In the genomic region with DNA sequence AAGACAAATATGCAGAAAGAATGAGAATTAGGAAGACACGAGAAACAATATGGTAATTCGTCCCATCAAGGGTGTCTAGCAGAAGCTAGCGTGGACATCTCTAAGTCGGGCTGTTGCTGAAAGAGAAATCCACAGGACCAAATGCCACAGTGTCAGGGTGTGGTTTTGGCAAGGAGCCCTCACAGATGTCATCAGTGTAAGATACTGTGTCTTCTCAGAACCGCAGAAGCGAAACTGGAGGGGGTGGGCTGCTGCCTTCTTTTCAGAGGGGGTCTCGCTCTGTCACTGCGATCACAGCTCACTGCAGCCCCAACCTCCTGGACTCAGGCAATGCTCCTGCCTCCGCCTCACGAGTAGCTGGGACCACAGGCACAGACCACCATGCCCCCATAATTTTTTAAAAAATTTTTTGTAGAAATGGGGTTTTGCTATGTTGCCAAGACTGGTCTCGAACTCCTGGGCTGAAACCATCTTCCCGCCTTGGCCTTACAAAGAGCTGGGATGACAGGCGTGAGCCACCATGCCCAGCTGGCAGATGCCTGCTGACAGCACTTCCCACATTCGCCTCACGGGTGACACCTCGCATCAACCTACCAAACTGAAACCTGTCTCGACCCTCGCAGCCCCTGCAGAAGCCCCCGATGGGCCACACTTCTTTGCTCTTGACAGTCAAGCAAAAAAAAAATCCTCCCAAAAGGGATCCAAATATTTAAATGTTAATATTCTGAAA, we compare ENCODE assay signal across 1 cellular context.
TF ChIP-seq lines count a peak whose summit lies in the region.

No MANE protein-coding gene starts in this region.

TF ChIP-seq in WTC11, 78 proteins besides CTCF, POLR2A, EP300 and RAD21 (continued from another document):
- TF ChIP-seq, protein P1, sequence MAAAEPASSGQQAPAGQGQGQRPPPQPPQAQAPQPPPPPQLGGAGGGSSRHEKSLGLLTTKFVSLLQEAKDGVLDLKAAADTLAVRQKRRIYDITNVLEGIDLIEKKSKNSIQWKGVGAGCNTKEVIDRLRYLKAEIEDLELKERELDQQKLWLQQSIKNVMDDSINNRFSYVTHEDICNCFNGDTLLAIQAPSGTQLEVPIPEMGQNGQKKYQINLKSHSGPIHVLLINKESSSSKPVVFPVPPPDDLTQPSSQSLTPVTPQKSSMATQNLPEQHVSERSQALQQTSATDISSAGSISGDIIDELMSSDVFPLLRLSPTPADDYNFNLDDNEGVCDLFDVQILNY (CRISPR knock-in tag; IDR thresholded peaks at IDR 0.05): no peak
- TF ChIP-seq CBFB (CRISPR knock-in tag; IDR thresholded peaks at IDR 0.05; ENCODE audit: low read depth) (no peak), NFE2L1 (CRISPR knock-in tag; IDR thresholded peaks at IDR 0.05) (no peak), ZNF423 (CRISPR knock-in tag; IDR thresholded peaks at IDR 0.05) (no peak), RORB (CRISPR knock-in tag; IDR thresholded peaks at IDR 0.05) (no peak)
- TF ChIP-seq, protein P2, sequence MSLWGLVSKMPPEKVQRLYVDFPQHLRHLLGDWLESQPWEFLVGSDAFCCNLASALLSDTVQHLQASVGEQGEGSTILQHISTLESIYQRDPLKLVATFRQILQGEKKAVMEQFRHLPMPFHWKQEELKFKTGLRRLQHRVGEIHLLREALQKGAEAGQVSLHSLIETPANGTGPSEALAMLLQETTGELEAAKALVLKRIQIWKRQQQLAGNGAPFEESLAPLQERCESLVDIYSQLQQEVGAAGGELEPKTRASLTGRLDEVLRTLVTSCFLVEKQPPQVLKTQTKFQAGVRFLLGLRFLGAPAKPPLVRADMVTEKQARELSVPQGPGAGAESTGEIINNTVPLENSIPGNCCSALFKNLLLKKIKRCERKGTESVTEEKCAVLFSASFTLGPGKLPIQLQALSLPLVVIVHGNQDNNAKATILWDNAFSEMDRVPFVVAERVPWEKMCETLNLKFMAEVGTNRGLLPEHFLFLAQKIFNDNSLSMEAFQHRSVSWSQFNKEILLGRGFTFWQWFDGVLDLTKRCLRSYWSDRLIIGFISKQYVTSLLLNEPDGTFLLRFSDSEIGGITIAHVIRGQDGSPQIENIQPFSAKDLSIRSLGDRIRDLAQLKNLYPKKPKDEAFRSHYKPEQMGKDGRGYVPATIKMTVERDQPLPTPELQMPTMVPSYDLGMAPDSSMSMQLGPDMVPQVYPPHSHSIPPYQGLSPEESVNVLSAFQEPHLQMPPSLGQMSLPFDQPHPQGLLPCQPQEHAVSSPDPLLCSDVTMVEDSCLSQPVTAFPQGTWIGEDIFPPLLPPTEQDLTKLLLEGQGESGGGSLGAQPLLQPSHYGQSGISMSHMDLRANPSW (CRISPR knock-in tag; conservative IDR thresholded peaks at IDR 0.05; ENCODE audit: low read depth): no peak
- TF ChIP-seq, protein P3, sequence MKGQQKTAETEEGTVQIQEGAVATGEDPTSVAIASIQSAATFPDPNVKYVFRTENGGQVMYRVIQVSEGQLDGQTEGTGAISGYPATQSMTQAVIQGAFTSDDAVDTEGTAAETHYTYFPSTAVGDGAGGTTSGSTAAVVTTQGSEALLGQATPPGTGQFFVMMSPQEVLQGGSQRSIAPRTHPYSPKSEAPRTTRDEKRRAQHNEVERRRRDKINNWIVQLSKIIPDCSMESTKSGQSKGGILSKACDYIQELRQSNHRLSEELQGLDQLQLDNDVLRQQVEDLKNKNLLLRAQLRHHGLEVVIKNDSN (CRISPR knock-in tag; IDR thresholded peaks at IDR 0.05): no peak
- TF ChIP-seq, protein P4, sequence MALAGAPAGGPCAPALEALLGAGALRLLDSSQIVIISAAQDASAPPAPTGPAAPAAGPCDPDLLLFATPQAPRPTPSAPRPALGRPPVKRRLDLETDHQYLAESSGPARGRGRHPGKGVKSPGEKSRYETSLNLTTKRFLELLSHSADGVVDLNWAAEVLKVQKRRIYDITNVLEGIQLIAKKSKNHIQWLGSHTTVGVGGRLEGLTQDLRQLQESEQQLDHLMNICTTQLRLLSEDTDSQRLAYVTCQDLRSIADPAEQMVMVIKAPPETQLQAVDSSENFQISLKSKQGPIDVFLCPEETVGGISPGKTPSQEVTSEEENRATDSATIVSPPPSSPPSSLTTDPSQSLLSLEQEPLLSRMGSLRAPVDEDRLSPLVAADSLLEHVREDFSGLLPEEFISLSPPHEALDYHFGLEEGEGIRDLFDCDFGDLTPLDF (CRISPR knock-in tag; IDR thresholded peaks at IDR 0.05): no peak
- TF ChIP-seq, protein P5, sequence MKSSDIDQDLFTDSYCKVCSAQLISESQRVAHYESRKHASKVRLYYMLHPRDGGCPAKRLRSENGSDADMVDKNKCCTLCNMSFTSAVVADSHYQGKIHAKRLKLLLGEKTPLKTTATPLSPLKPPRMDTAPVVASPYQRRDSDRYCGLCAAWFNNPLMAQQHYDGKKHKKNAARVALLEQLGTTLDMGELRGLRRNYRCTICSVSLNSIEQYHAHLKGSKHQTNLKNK (CRISPR knock-in tag; IDR thresholded peaks at IDR 0.05): no peak
- TF ChIP-seq, protein P6, sequence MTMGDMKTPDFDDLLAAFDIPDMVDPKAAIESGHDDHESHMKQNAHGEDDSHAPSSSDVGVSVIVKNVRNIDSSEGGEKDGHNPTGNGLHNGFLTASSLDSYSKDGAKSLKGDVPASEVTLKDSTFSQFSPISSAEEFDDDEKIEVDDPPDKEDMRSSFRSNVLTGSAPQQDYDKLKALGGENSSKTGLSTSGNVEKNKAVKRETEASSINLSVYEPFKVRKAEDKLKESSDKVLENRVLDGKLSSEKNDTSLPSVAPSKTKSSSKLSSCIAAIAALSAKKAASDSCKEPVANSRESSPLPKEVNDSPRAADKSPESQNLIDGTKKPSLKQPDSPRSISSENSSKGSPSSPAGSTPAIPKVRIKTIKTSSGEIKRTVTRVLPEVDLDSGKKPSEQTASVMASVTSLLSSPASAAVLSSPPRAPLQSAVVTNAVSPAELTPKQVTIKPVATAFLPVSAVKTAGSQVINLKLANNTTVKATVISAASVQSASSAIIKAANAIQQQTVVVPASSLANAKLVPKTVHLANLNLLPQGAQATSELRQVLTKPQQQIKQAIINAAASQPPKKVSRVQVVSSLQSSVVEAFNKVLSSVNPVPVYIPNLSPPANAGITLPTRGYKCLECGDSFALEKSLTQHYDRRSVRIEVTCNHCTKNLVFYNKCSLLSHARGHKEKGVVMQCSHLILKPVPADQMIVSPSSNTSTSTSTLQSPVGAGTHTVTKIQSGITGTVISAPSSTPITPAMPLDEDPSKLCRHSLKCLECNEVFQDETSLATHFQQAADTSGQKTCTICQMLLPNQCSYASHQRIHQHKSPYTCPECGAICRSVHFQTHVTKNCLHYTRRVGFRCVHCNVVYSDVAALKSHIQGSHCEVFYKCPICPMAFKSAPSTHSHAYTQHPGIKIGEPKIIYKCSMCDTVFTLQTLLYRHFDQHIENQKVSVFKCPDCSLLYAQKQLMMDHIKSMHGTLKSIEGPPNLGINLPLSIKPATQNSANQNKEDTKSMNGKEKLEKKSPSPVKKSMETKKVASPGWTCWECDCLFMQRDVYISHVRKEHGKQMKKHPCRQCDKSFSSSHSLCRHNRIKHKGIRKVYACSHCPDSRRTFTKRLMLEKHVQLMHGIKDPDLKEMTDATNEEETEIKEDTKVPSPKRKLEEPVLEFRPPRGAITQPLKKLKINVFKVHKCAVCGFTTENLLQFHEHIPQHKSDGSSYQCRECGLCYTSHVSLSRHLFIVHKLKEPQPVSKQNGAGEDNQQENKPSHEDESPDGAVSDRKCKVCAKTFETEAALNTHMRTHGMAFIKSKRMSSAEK (CRISPR knock-in tag; IDR thresholded peaks at IDR 0.05; ENCODE audit: borderline replicate concordance): no peak
